Comparison of ENCODE assay signal across 24 cellular contexts in the genomic region with DNA sequence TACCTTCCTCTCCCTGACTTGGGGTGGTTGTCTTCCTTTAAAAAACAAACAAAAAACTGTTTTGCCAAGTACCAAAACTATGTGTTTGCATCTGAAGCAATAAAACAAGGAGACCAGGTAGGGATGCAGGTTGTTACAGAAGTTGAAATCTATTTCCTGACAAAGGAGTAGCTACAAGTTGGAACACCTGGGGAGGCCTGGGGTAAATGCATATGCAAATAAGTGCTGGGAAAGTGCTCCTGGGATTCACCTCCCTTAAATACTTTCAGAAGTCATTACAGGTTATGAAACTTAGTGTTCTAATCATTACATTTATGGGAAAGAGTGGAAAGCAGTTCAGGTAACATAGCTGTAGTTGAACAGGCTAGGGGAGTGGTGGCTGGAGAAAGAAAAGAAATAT. TPM values are rescaled to one million over a fixed set of nuclear protein-coding genes. Genes with fewer than 3 reads are reported as not detected.
DNase-seq lines count a peak whose midpoint lies in the region; ATAC-seq and TF ChIP-seq lines count a peak whose summit lies in the region.
"Had no signal": no experiment of that assay in that cellular context is flagged by ENCODE, and none has a peak within 500 bp of the region (broad histone marks: within the 10 kb centered on the region; RNA-seq: fewer than 3 reads in every experiment).

No MANE protein-coding gene starts in this region.

- POLR2A ChIA-PET in WTC11 (lab: Charles Lee), result interaction anchor here (0.7 kb wide), 2 partner anchors 18 to 130 kb away, joined by 3 to 9 read pairs; no protein-coding TSS in a partner anchor

- in situ Hi-C loops in transverse colon (cut with MboI; ENCODE audit: low pct_ligation_motif_present in 1 of 4, low pct_unique_long_range_greater_than_20kb in 1 of 4, low sequenced_read_pairs in 3 of 4), result no loop called here

- H3K27ac ChIP-seq in iPS-20b (ENCODE audit: low read length), result no peak overlapping the region
- H3K27ac ChIP-seq in transverse colon, result no peak overlapping the region
- H3K27ac ChIP-seq: ascending aorta, gastroesophageal sphincter, upper lobe of left lung had no signal

- peaks cover 3 to 8% of the 10 kb centered on the region in 2 donors for H3K36me3 Mint-ChIP-seq in activated T-cell treated with anti-CD3 and anti-CD28 coated beads, Interleukin-2, amount 50 U/mL, for 72 hours (ENCODE audit: insufficient read depth in 2 of 2)
- H3K36me3 Mint-ChIP-seq in WTC11 (peaks cover 15% of the 10 kb centered on the region), type B pancreatic cell (peaks cover 11% of the 10 kb centered on the region)

- H3K4me3 ChIP-seq in iPS-20b (ENCODE audit: low read length), result peak overlapping the region; percentile 46; the same call in 1 of the 2 replicates
- H3K4me3 ChIP-seq in transverse colon, result no peak overlapping the region
- H3K4me3 ChIP-seq: ascending aorta, gastroesophageal sphincter, smooth muscle cell, upper lobe of left lung had no signal

- H3K4me1 ChIP-seq in iPS-20b (ENCODE audit: insufficient read depth, low read length) (peaks cover 8% of the 10 kb centered on the region; the same call in 1 of the 2 replicates), transverse colon (peaks cover 11 to 27% (median 16%) of the 10 kb centered on the region in 4 donors)
- H3K4me1 ChIP-seq: BE2C had no signal

- H3K4me3 Mint-ChIP-seq in activated T-cell treated with anti-CD3 and anti-CD28 coated beads, Interleukin-2, amount 50 U/mL, for 72 hours, result peak overlapping the region; percentile 31 to 98
- H3K4me3 Mint-ChIP-seq in WTC11 (peak overlapping the region; percentile 98), type B pancreatic cell (peak overlapping the region; percentile 37)
- H3K4me3 Mint-ChIP-seq: T-helper 1 cell treated with Interleukin-12 subunit alpha and Interleukin-12 subunit beta and Interleukin-4 antibody, amounts not matched to agents 30 μg/mL and 1 μg/mL, for 36 hours had no signal

- H3K27me3 ChIP-seq in iPS-20b (ENCODE audit: insufficient read depth, low read length), result no peaks in the 10 kb centered on the region
- no peaks in the 10 kb centered on the region for H3K27me3 ChIP-seq in transverse colon
- H3K27me3 ChIP-seq: ascending aorta, BE2C, gastroesophageal sphincter, upper lobe of left lung had no signal

- H3K27ac Mint-ChIP-seq in activated T-cell treated with anti-CD3 and anti-CD28 coated beads, Interleukin-2, amount 50 U/mL, for 72 hours, result peak overlapping the region; percentile 13
- H3K27ac Mint-ChIP-seq in WTC11, result peak overlapping the region; percentile 80
- peak overlapping the region; percentile 65 for H3K27ac Mint-ChIP-seq in type B pancreatic cell
- H3K27ac Mint-ChIP-seq: stimulated activated naive CD8-positive, alpha-beta T cell treated with anti-CD3 and anti-CD28 coated beads, Interleukin-15, Interleukin-2, amounts not matched to agents 100 ng/mL and 50 ng/mL, for 24 hours; T-helper 1 cell treated with Interleukin-12 subunit alpha and Interleukin-12 subunit beta and Interleukin-4 antibody, amounts not matched to agents 30 μg/mL and 1 μg/mL, for 36 hours had no signal

- intact Hi-C loops in transverse colon (cut with DNase I; ENCODE audit: low total_unique reads), result no loop called here

- peak overlapping the region; percentile 47; the same call in 1 of the 2 replicates for H3K9ac ChIP-seq in iPS-20b (ENCODE audit: low read depth, low read length)

- CTCF ChIA-PET in WTC11 (lab: Charles Lee), result interaction anchor here (0.8 to 1.0 kb wide), 2 partner anchors 23 to 106 kb away, joined by 3 read pairs; no protein-coding TSS in a partner anchor

- ATAC-seq in activated T-cell treated with anti-CD3 and anti-CD28 coated beads, Interleukin-2, amount 50 U/mL, for 72 hours (replicated peaks in 1 of 2), result no peak
- ATAC-seq in WTC11 (no peak), GM18873 (IDR thresholded peaks at IDR 0.05; ENCODE audit: low FRiP score, unreplicated experiment) (no peak)
- ATAC-seq: gastroesophageal sphincter; left colon; naive thymus-derived CD8-positive, alpha-beta T cell had no signal

- no peak for TF ChIP-seq EP300 in transverse colon (IDR thresholded peaks at IDR 0.05; ENCODE audit: low read depth)

- H3K9me3 Mint-ChIP-seq in activated T-cell treated with anti-CD3 and anti-CD28 coated beads, Interleukin-2, amount 50 U/mL, for 72 hours, result no peaks in the 10 kb centered on the region
- H3K9me3 Mint-ChIP-seq in WTC11 (no peaks in the 10 kb centered on the region), type B pancreatic cell (no peaks in the 10 kb centered on the region)
- H3K9me3 Mint-ChIP-seq: activated naive CD4-positive, alpha-beta T cell treated with anti-CD3 and anti-CD28 coated beads, Interleukin-2, amount 50 U/mL, for 24 hours; stimulated activated naive CD8-positive, alpha-beta T cell treated with anti-CD3 and anti-CD28 coated beads, Interleukin-15, Interleukin-2, amounts not matched to agents 100 ng/mL and 50 ng/mL, for 24 hours; T-helper 1 cell treated with Interleukin-12 subunit alpha and Interleukin-12 subunit beta and Interleukin-4 antibody, amounts not matched to agents 30 μg/mL and 1 μg/mL, for 36 hours had no signal

- H3K9me3 ChIP-seq in iPS-20b (ENCODE audit: insufficient read depth, low read depth, low read length) (no peaks in the 10 kb centered on the region), transverse colon (no peaks in the 10 kb centered on the region)
- H3K9me3 ChIP-seq: ascending aorta, BE2C, gastroesophageal sphincter, upper lobe of left lung had no signal

- no peaks in the 10 kb centered on the region for H3K27me3 Mint-ChIP-seq in activated T-cell treated with anti-CD3 and anti-CD28 coated beads, Interleukin-2, amount 50 U/mL, for 72 hours (ENCODE audit: low read depth)
- no peaks in the 10 kb centered on the region for H3K27me3 Mint-ChIP-seq in WTC11 (ENCODE audit: low read depth)
- no peaks in the 10 kb centered on the region for H3K27me3 Mint-ChIP-seq in type B pancreatic cell
- H3K27me3 Mint-ChIP-seq: activated naive CD4-positive, alpha-beta T cell treated with anti-CD3 and anti-CD28 coated beads, Interleukin-2, amount 50 U/mL, for 24 hours; naive thymus-derived CD8-positive, alpha-beta T cell; stimulated activated naive CD8-positive, alpha-beta T cell treated with anti-CD3 and anti-CD28 coated beads, Interleukin-15, Interleukin-2, amounts not matched to agents 100 ng/mL and 50 ng/mL, for 24 hours had no signal

- TF ChIP-seq CTCF in WTC11 (IDR thresholded peaks at IDR 0.05) (no peak), type B pancreatic cell (conservative IDR thresholded peaks at IDR 0.05) (no peak), transverse colon (IDR thresholded peaks at IDR 0.05) (no peak)

- peaks cover 41% of the 10 kb centered on the region for H3K4me1 Mint-ChIP-seq in activated T-cell treated with anti-CD3 and anti-CD28 coated beads, Interleukin-2, amount 50 U/mL, for 72 hours (ENCODE audit: low read depth)
- peaks cover 44% of the 10 kb centered on the region for H3K4me1 Mint-ChIP-seq in WTC11
- H3K4me1 Mint-ChIP-seq in type B pancreatic cell (ENCODE audit: unreplicated experiment), result peaks cover 17% of the 10 kb centered on the region

- TF ChIP-seq POLR2A in transverse colon (IDR thresholded peaks at IDR 0.05), result no peak

- peaks cover 11% of the 10 kb centered on the region for H3K36me3 ChIP-seq in iPS-20b (ENCODE audit: insufficient read depth, low read depth, low read length)
- peaks cover 0 to 3% (median 0%) of the 10 kb centered on the region in 4 donors for H3K36me3 ChIP-seq in transverse colon

- no peak for DNase-seq in activated T-cell treated with anti-CD3 and anti-CD28 coated beads, Interleukin-2, amount 50 U/mL, for 72 hours
- DNase-seq in activated T-cell treated with anti-CD3 and anti-CD28 coated beads, Interleukin-2, amount 50 U/mL, for 1 hour, result no peak
- DNase-seq in WTC11 (ENCODE audit: low spot score) (no peak), type B pancreatic cell (ENCODE audit: extremely low spot score, unreplicated experiment) (no peak), transverse colon (no peak), EL (no peak)
- DNase-seq: BE2C; cerebellar nuclear complex; left colon; naive thymus-derived CD8-positive, alpha-beta T cell; NCI-H1048; NCI-H1930; NCI-H345; NCI-H82; stimulated activated CD4-positive, alpha-beta T cell treated with anti-CD3 and anti-CD28 coated beads, Interleukin-4, amount 100 ng/mL, for 1 hour; upper lobe of left lung had no signal

TF ChIP-seq in WTC11, 78 proteins besides CTCF, POLR2A, EP300 and RAD21 (continues in another document):
- TF ChIP-seq ATF3 (CRISPR knock-in tag; conservative IDR thresholded peaks at IDR 0.05), result no peak
- TF ChIP-seq ZNF219 (CRISPR knock-in tag; IDR thresholded peaks at IDR 0.05; ENCODE audit: borderline replicate concordance), result no peak
- no peak for TF ChIP-seq ZNF396 (CRISPR knock-in tag; IDR thresholded peaks at IDR 0.05; ENCODE audit: borderline replicate concordance)
- no peak for TF ChIP-seq JAZF1 (CRISPR knock-in tag; IDR thresholded peaks at IDR 0.05)
- TF ChIP-seq, protein P1, sequence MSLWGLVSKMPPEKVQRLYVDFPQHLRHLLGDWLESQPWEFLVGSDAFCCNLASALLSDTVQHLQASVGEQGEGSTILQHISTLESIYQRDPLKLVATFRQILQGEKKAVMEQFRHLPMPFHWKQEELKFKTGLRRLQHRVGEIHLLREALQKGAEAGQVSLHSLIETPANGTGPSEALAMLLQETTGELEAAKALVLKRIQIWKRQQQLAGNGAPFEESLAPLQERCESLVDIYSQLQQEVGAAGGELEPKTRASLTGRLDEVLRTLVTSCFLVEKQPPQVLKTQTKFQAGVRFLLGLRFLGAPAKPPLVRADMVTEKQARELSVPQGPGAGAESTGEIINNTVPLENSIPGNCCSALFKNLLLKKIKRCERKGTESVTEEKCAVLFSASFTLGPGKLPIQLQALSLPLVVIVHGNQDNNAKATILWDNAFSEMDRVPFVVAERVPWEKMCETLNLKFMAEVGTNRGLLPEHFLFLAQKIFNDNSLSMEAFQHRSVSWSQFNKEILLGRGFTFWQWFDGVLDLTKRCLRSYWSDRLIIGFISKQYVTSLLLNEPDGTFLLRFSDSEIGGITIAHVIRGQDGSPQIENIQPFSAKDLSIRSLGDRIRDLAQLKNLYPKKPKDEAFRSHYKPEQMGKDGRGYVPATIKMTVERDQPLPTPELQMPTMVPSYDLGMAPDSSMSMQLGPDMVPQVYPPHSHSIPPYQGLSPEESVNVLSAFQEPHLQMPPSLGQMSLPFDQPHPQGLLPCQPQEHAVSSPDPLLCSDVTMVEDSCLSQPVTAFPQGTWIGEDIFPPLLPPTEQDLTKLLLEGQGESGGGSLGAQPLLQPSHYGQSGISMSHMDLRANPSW (CRISPR knock-in tag; conservative IDR thresholded peaks at IDR 0.05; ENCODE audit: low read depth), result no peak
- no peak for TF ChIP-seq SP1 (CRISPR knock-in tag; conservative IDR thresholded peaks at IDR 0.05)

RNA-seq across cellular contexts. Expression of gene TSNAX, which starts 1.9 kb away (rescaled TPM):
- total RNA-seq in activated T-cell treated with anti-CD3 and anti-CD28 coated beads, Interleukin-2, amount 50 U/mL, for 72 hours, result 10 to 100 TPM; 37.4 to 39.2 TPM
- total RNA-seq in WTC11 (2021), result 36.8 to 38.0 TPM (median 36.8 TPM) in 3 replicates
- 28.0 and 34.0 TPM in 2 replicates for total RNA-seq in type B pancreatic cell (ENCODE audit: low replicate concordance)
- 10 to 100 TPM in 3 of 4 donors, 1 to 10 TPM in 1; 8.2 to 27.0 (median 17.3) TPM for total RNA-seq in transverse colon

Comparison
In these comparisons a context has a peak if more than half of its experiments do, and no peak if none do; other contexts are left out.
1. H3K27ac Mint-ChIP-seq: peak in every context shown above with its lines; median percentile 80 in WTC11; 65 in type B pancreatic cell; 13 in activated T-cell treated with anti-CD3 and anti-CD28 coated beads, Interleukin-2, amount 50 U/mL, for 72 hours.
2. H3K4me3 Mint-ChIP-seq: peak in every context shown above with its lines; median percentile 98 in WTC11; 64 in activated T-cell treated with anti-CD3 and anti-CD28 coated beads, Interleukin-2, amount 50 U/mL, for 72 hours; 37 in type B pancreatic cell.